In the genomic region with DNA sequence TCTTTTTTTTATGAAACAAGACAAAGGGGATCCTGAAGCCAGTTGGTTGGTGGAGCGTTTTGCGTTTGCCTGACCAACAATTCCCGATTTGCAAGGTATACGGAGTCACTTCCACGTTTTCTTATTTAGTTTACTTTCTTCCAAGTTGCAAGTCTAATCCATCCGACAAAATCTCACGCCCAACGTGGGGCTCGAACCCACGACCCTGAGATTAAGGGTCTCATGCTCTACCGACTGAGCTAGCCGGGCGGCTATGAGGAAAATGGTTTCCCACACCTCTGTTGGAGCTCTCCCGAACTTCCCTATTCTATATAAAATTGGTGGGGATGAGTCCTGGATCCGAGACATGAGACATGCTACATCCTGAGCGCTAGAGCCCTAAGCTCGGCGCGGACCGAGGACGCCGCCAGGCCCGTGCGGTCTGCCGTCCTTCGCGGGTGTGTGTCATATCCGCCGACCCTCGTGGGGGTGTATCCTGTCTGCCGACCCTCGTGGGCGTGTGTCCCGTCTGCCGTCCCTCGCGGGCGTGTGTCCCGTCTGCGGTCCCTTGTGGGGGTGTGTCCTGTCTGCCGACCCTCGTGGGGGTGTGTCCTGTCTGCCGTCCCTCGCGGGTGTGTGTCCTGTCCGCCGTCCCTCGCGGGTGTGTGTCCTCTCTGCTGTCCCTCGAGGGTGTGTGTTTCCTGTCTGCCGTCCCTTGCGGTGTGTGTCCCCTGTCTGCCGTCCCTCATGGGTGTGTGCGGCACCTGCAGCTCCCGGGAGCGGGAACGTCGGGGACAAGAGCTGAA, we compare ENCODE assay signal across 8 cellular contexts. TPM values are rescaled to one million over a fixed set of nuclear protein-coding genes. Genes with fewer than 3 reads are reported as not detected.
DNase-seq lines count a peak whose midpoint lies in the region; ATAC-seq and TF ChIP-seq lines count a peak whose summit lies in the region.

No MANE protein-coding gene starts in this region.

- DNase-seq in NCI-H1417 (lab: John Stamatoyannopoulos, UW) (peak; percentile 70 to 90 (median 88)), T-helper 1 cell (peak in 4 of 5 donors; percentile 47 to 66 (median 58)), body of pancreas (peak; percentile 73 to 84 (median 78)), sciatic nerve (ENCODE audit: low spot score) (peak; percentile 82)

- H3K36me3 ChIP-seq in ES-I3 (ENCODE audit: insufficient read depth, low read length) (no peaks in the 10 kb centered on the region), body of pancreas (replicated peaks in 1 of 2; ENCODE audit: insufficient read depth in 1 of 2, low read depth in 2 of 2) (no peaks in the 10 kb centered on the region)

- no peaks in the 10 kb centered on the region for H3K27me3 ChIP-seq in body of pancreas

- 1 to 2% methylated on average over 19 to 58 of the region's 58 CpGs for WGBS in body of pancreas, 2 donors

- peak in 1 of 3 donors; percentile 5 for TF ChIP-seq POLR2A in body of pancreas (IDR thresholded peaks at IDR 0.05)

- H3K4me1 ChIP-seq in ES-I3 (ENCODE audit: insufficient read depth, low read length) (no peaks in the 10 kb centered on the region), body of pancreas (peaks cover 24% of the 10 kb centered on the region)

- H3K9me3 ChIP-seq in ES-I3 (ENCODE audit: control insufficient read depth, insufficient read depth, low read length), result no peaks in the 10 kb centered on the region
- H3K9me3 ChIP-seq in body of pancreas, result no peaks in the 10 kb centered on the region

- peak overlapping the region; percentile 57 to 89 (median 86) for H3K27ac ChIP-seq in body of pancreas

- H3K4me3 ChIP-seq in body of pancreas (peak overlapping the region; percentile 51 to 96), iPS-11a (ENCODE audit: low read depth, low read length) (peak overlapping the region; percentile 60)

- ATAC-seq in body of pancreas (peak; percentile 10), sciatic nerve (peak; percentile 29), HG03025 (IDR thresholded peaks at IDR 0.05; ENCODE audit: low FRiP score, unreplicated experiment) (no peak), HG03460 (IDR thresholded peaks at IDR 0.05; ENCODE audit: unreplicated experiment) (no peak)

- peak in 1 of 7 experiments; percentile 6 for TF ChIP-seq CTCF in body of pancreas (IDR thresholded peaks at IDR 0.05)

- intact Hi-C loops in body of pancreas (cut with DNase I) (no loop called here), sciatic nerve (cut with DNase I) (no loop called here)

- H3K9ac ChIP-seq in ES-I3 (ENCODE audit: low read depth, low read length), result peak overlapping the region; percentile 49

RNA-seq across cellular contexts. Expression of a gene that starts 22.6 kb away (rescaled TPM):
- 10 to 100 TPM; 12.5 to 21.4 TPM for total RNA-seq in body of pancreas
- total RNA-seq in sciatic nerve, result 9.0 TPM

RNA-seq across cellular contexts. Expression of a gene that starts 30.6 kb away (rescaled TPM):
- total RNA-seq in body of pancreas (not detected), sciatic nerve (not detected)

RNA-seq across cellular contexts. Expression of a gene that starts 45.0 kb away (rescaled TPM):
- total RNA-seq in body of pancreas (10 to 100 TPM; 14.2 to 20.0 TPM), sciatic nerve (12.3 TPM)

RNA-seq across cellular contexts. Expression of a gene that starts 58.3 kb away (rescaled TPM):
- total RNA-seq in body of pancreas (not detected), sciatic nerve (not detected)

Comparison
In these comparisons a context has a peak if more than half of its experiments do, and no peak if none do; other contexts are left out.
1. ATAC-seq: peak in body of pancreas (single experiment) and sciatic nerve (single experiment); none in HG03025 (single experiment) and HG03460 (single experiment).
2. Peak in every context shown above with its lines, with median percentiles within 50 percentile points of each other: DNase-seq.